ENCODE assay signal across 1 cellular context in the genomic region with DNA sequence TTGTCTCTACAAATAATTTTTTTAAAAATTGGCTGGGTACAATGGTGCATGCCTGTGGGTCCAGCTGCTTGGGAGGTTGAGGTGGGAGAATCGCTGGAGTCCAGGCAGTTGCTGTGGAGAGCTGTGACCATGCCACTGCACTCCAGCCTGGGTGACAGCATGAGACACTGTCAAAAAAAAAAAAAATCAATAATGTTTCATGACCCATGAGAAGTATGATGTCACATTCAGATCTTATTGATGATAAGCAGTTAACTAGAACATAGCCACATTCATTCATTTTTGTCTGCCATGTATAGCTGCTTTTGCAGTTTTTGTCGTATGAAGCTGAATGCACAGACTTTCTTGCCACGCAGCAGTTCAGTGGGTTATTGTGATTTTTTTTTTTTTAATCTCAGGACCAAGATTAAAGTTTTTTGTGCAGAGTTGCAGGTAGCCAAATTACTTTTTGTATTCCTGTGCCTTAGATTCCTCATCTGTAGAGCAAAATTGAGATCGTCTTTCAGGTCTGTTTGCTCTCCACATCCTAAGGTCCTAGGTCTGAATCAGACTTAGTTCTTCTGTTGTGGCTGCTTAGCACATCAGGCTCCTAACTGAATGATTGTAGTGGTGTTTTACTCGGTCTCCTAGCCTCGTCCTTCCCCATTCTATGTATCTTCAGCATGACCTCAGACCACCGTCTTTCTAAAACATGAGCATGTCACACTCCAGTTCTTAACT.
TF ChIP-seq lines count a peak whose summit lies in the region.

No MANE protein-coding gene starts in this region.

TF ChIP-seq in IMR-90, 13 proteins besides CTCF, POLR2A, EP300 and RAD21 (continued from another document):
- TF ChIP-seq RCOR1 (IDR thresholded peaks at IDR 0.05; ENCODE audit: insufficient replicate concordance, low read length) (no peak), NFE2L2 (IDR thresholded peaks at IDR 0.05; ENCODE audit: low read depth, low read length) (no peak), RFX5 (IDR thresholded peaks at IDR 0.05; ENCODE audit: low read depth, low read length) (no peak), CEBPB (IDR thresholded peaks at IDR 0.05; ENCODE audit: low read depth, low read length) (no peak), BHLHE40 (IDR thresholded peaks at IDR 0.05; ENCODE audit: low read depth, low read length) (no peak), MAZ (IDR thresholded peaks at IDR 0.05; ENCODE audit: borderline replicate concordance, low read depth, low read length) (no peak), SMC3 (IDR thresholded peaks at IDR 0.05; ENCODE audit: low read depth, low read length) (no peak), MAFK (IDR thresholded peaks at IDR 0.05; ENCODE audit: low read depth, low read length) (no peak), MXI1 (IDR thresholded peaks at IDR 0.05; ENCODE audit: borderline replicate concordance, low read depth, low read length) (no peak)
- TF ChIP-seq, protein P1, sequence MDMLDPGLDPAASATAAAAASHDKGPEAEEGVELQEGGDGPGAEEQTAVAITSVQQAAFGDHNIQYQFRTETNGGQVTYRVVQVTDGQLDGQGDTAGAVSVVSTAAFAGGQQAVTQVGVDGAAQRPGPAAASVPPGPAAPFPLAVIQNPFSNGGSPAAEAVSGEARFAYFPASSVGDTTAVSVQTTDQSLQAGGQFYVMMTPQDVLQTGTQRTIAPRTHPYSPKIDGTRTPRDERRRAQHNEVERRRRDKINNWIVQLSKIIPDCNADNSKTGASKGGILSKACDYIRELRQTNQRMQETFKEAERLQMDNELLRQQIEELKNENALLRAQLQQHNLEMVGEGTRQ (IDR thresholded peaks at IDR 0.05; ENCODE audit: low read depth, low read length) = no peak
